17 cellular contexts compared by ENCODE assay signal in genomic region chr6:149046164-149046821, GRCh38.
DNase-seq lines count a peak whose midpoint lies in the region; ATAC-seq and TF ChIP-seq lines count a peak whose summit lies in the region.
"Had no signal": no experiment of that assay in that cellular context is flagged by ENCODE, and none has a peak within 500 bp of the region (broad histone marks: within the 10 kb centered on the region; RNA-seq: fewer than 3 reads in every experiment).

No MANE protein-coding gene starts in this region.

- peak overlapping the region; percentile 33; the same call in 1 of the 2 replicates for H3K4ac ChIP-seq in IMR-90 (ENCODE audit: low read depth, low read length)

- no peak overlapping the region for H4K91ac ChIP-seq in IMR-90 (ENCODE audit: insufficient read depth, low read depth, low read length)

- H3K4me1 ChIP-seq in IMR-90 (ENCODE audit: control insufficient read depth, insufficient read depth, low read length) (peaks cover 4% of the 10 kb centered on the region), lower lobe of right lung (no peaks in the 10 kb centered on the region)
- H3K4me1 ChIP-seq: upper lobe of left lung had no signal

- H3K27me3 Mint-ChIP-seq in activated CD8-positive, alpha-beta T cell treated with anti-CD3 and anti-CD28 coated beads for 36 hours: no peaks in the 10 kb centered on the region
- no peaks in the 10 kb centered on the region for H3K27me3 Mint-ChIP-seq in natural killer cell treated with Interleukin-12 subunit alpha and Interleukin-12 subunit beta and Interleukin-15 and Interleukin-18, amount 100 ng/mL, for 72 hours

- TF ChIP-seq RAD21 in IMR-90 (IDR thresholded peaks at IDR 0.05; ENCODE audit: low read length): no peak

- H3K56ac ChIP-seq in IMR-90 (ENCODE audit: extremely low read depth, insufficient read depth, low read length): no peak overlapping the region

- no peak overlapping the region for H4K5ac ChIP-seq in IMR-90 (ENCODE audit: low read depth, low read length)

- H2AFZ ChIP-seq in IMR-90 (replicated peaks; ENCODE audit: low read length, poor library complexity): no peak overlapping the region

- H3K9me3 Mint-ChIP-seq in activated CD8-positive, alpha-beta T cell treated with anti-CD3 and anti-CD28 coated beads for 36 hours: no peaks in the 10 kb centered on the region
- H3K9me3 Mint-ChIP-seq in natural killer cell treated with Interleukin-12 subunit alpha and Interleukin-12 subunit beta and Interleukin-15 and Interleukin-18, amount 100 ng/mL, for 72 hours: peaks cover 4% of the 10 kb centered on the region

- H3K9ac ChIP-seq in IMR-90 (ENCODE audit: low read depth, low read length): no peak overlapping the region

- no peaks in the 10 kb centered on the region for H3K36me3 Mint-ChIP-seq in activated CD8-positive, alpha-beta T cell treated with anti-CD3 and anti-CD28 coated beads for 36 hours (ENCODE audit: low read depth)
- H3K36me3 Mint-ChIP-seq in natural killer cell treated with Interleukin-12 subunit alpha and Interleukin-12 subunit beta and Interleukin-15 and Interleukin-18, amount 100 ng/mL, for 72 hours: no peaks in the 10 kb centered on the region

- no peak overlapping the region for H2AK9ac ChIP-seq in IMR-90 (replicated peaks; ENCODE audit: low read depth, low read length, poor library complexity)

- no peak overlapping the region for H3K14ac ChIP-seq in IMR-90 (replicated peaks; ENCODE audit: low read depth, low read length)

- peak overlapping the region; percentile 34; the same call in 1 of the 2 replicates for H3K18ac ChIP-seq in IMR-90 (ENCODE audit: low read depth, low read length)

- peaks cover 0 to 3% of the 10 kb centered on the region in 2 experiments; a peak in 1 of 4 replicates for H3K79me1 ChIP-seq in IMR-90 (ENCODE audit: low read depth in 1 of 2, low read length in 2 of 2)

- WGBS in IMR-90 (ENCODE audit: extremely low coverage in 2 of 2, insufficient read length in 1 of 2), 2 experiments: no CpG with 5 or more reads among the region's 6 CpGs

- H3K4me3 ChIP-seq in IMR-90 (ENCODE audit: insufficient read depth, low read depth, low read length): no peak overlapping the region
- no peak overlapping the region for H3K4me3 ChIP-seq in lower lobe of right lung
- H3K4me3 ChIP-seq: HAP-1, SJCRH30, upper lobe of left lung had no signal

- ATAC-seq in IMR-90 (ENCODE audit: low read depth): no peak
- ATAC-seq in activated CD8-positive, alpha-beta T cell treated with anti-CD3 and anti-CD28 coated beads for 36 hours: no peak
- no peak for ATAC-seq in natural killer cell treated with Interleukin-12 subunit alpha and Interleukin-12 subunit beta and Interleukin-15 and Interleukin-18, amount 100 ng/mL, for 72 hours
- no peak for ATAC-seq in HG03432 (IDR thresholded peaks at IDR 0.05; ENCODE audit: unreplicated experiment)
- no peak for ATAC-seq in lower lobe of right lung
- ATAC-seq: right cardiac atrium had no signal

- in situ Hi-C loops in IMR-90 (cut with MboI; ENCODE audit: low sequenced_read_pairs): no loop called here

- intact Hi-C loops in IMR-90 (cut with micrococcal nuclease) (no loop called here), lower lobe of right lung (cut with DNase I) (no loop called here)
- intact Hi-C loops in activated CD8-positive, alpha-beta T cell treated with anti-CD3 and anti-CD28 coated beads for 36 hours (cut with micrococcal nuclease): no loop called here

- H3K27ac ChIP-seq in IMR-90 (ENCODE audit: insufficient read depth, low read length): no peak overlapping the region
- H3K27ac ChIP-seq in lower lobe of right lung: no peak overlapping the region
- H3K27ac ChIP-seq: HL-60, SJCRH30, upper lobe of left lung had no signal

- TF ChIP-seq CTCF in IMR-90 (conservative IDR thresholded peaks at IDR 0.05; ENCODE audit: low read depth, low read length): no peak
- TF ChIP-seq CTCF in activated CD8-positive, alpha-beta T cell treated with anti-CD3 and anti-CD28 coated beads for 36 hours (IDR thresholded peaks at IDR 0.05): no peak
- TF ChIP-seq CTCF in lower lobe of right lung (IDR thresholded peaks at IDR 0.05): no peak

- dilution Hi-C loops in IMR-90 (cut with HindIII; ENCODE audit: low sequenced_read_pairs, unreplicated experiment): no loop called here

- H3K4me3 Mint-ChIP-seq in activated CD8-positive, alpha-beta T cell treated with anti-CD3 and anti-CD28 coated beads for 36 hours: no peak overlapping the region
- H3K4me3 Mint-ChIP-seq in natural killer cell treated with Interleukin-12 subunit alpha and Interleukin-12 subunit beta and Interleukin-15 and Interleukin-18, amount 100 ng/mL, for 72 hours: peak overlapping the region; percentile 73

- no peaks in the 10 kb centered on the region for H4K20me1 ChIP-seq in IMR-90 (ENCODE audit: insufficient read depth, low read length)

- H3K27ac Mint-ChIP-seq in activated CD8-positive, alpha-beta T cell treated with anti-CD3 and anti-CD28 coated beads for 36 hours: peak overlapping the region; percentile 0
- peak overlapping the region; percentile 44 to 72 for H3K27ac Mint-ChIP-seq in natural killer cell treated with Interleukin-12 subunit alpha and Interleukin-12 subunit beta and Interleukin-15 and Interleukin-18, amount 100 ng/mL, for 72 hours

- no peak overlapping the region for H3K4me2 ChIP-seq in IMR-90 (ENCODE audit: low read depth, low read length)

- H2AK5ac ChIP-seq in IMR-90 (ENCODE audit: low read depth, low read length): no peak overlapping the region

- H2BK5ac ChIP-seq in IMR-90 (ENCODE audit: low read depth, low read length, poor library complexity, severe bottlenecking): no peak overlapping the region

- peak; percentile 8 for DNase-seq in SIG-M5 treated with dmso at 0.1 percent for 504 hours (lab: John Stamatoyannopoulos, UW; ENCODE audit: unreplicated experiment)
- DNase-seq in SIG-M5 (lab: John Stamatoyannopoulos, UW): no peak
- DNase-seq in IMR-90: no peak
- no peak for DNase-seq in activated CD8-positive, alpha-beta T cell treated with anti-CD3 and anti-CD28 coated beads for 36 hours
- DNase-seq in natural killer cell treated with Interleukin-12 subunit alpha and Interleukin-12 subunit beta and Interleukin-15 and Interleukin-18, amount 100 ng/mL, for 72 hours (ENCODE audit: low spot score): no peak
- no peak for DNase-seq in lower lobe of right lung
- no peak for DNase-seq in HPDE6-E6E7 (ENCODE audit: extremely low spot score)
- DNase-seq: caudate nucleus; effector memory CD4-positive, alpha-beta T cell; NCI-H2081 treated with DMSO at 0.1 percent for 48 hours; right cardiac atrium; SJCRH30; stimulated activated CD8-positive, alpha-beta memory T cell treated with anti-CD3 and anti-CD28 coated beads, Interleukin-4, amount 100 ng/mL, for 48 hours; upper lobe of left lung had no signal

- no peak overlapping the region for H3K23ac ChIP-seq in IMR-90 (ENCODE audit: low read depth, low read length)

- H3K9me1 ChIP-seq in IMR-90 (ENCODE audit: insufficient read depth, low read length): 0 out of 2 replicates have a peak, but pooled peaks cover 2% of the 10 kb centered on the region

- peaks cover 30% of the 10 kb centered on the region for H3K4me1 Mint-ChIP-seq in activated CD8-positive, alpha-beta T cell treated with anti-CD3 and anti-CD28 coated beads for 36 hours (ENCODE audit: low read depth)
- H3K4me1 Mint-ChIP-seq in natural killer cell treated with Interleukin-12 subunit alpha and Interleukin-12 subunit beta and Interleukin-15 and Interleukin-18, amount 100 ng/mL, for 72 hours (ENCODE audit: low read depth in 2 of 2): peaks cover 15 to 20% of the 10 kb centered on the region in 2 donors

- CTCF ChIA-PET in IMR-90 (lab: Yijun Ruan, JAX): interaction anchor here (1.4 to 2.1 kb wide), 2 partner anchors 13 to 15 kb away, joined by 4 to 5 read pairs; no protein-coding TSS in a partner anchor
- CTCF ChIA-PET in activated CD8-positive, alpha-beta T cell treated with anti-CD3 and anti-CD28 coated beads for 36 hours (lab: Charles Lee): interaction anchor here (0.8 to 7.0 kb wide), 9 partner anchors 11 to 386 kb away, joined by 3 to 61 read pairs (median 6); no protein-coding TSS in a partner anchor

- H2BK15ac ChIP-seq in IMR-90 (ENCODE audit: low read depth, low read length): peak overlapping the region; percentile 92; the same call in 2 of the 3 replicates

- no TSS peak for BruUV-seq in IMR-90 (replicated peaks; lab: Mats Ljungman, UMichigan)

- H2BK20ac ChIP-seq in IMR-90 (ENCODE audit: low read depth, low read length): peak overlapping the region; percentile 53; the same call in 1 of the 2 replicates

- POLR2A ChIA-PET in IMR-90 (lab: Charles Lee; ENCODE audit: unreplicated experiment): no interaction called here
- POLR2A ChIA-PET in activated CD8-positive, alpha-beta T cell treated with anti-CD3 and anti-CD28 coated beads for 36 hours (lab: Charles Lee): interaction anchor here (0.8 to 3.4 kb wide), 4 partner anchors 10 to 20 kb away, joined by 3 to 17 read pairs (median 4); no protein-coding TSS in a partner anchor

- no peaks in the 10 kb centered on the region for H3K36me3 ChIP-seq in IMR-90 (ENCODE audit: control insufficient read depth, insufficient read depth, low read length)
- no peaks in the 10 kb centered on the region for H3K36me3 ChIP-seq in lower lobe of right lung
- H3K36me3 ChIP-seq: HAP-1, SJCRH30, upper lobe of left lung had no signal

- peak overlapping the region; percentile 20; the same call in 1 of the 2 replicates for H2BK120ac ChIP-seq in IMR-90 (ENCODE audit: low read depth, low read length)

- H4K8ac ChIP-seq in IMR-90 (ENCODE audit: low read depth in 2 of 2, low read length in 2 of 2): no peak overlapping the region

- H3K27me3 ChIP-seq in IMR-90 (ENCODE audit: control insufficient read depth, insufficient read depth, low read length) (no peaks in the 10 kb centered on the region), lower lobe of right lung (ENCODE audit: low read depth) (no peaks in the 10 kb centered on the region)
- H3K27me3 ChIP-seq: SJCRH30, upper lobe of left lung had no signal

- H3K9me3 ChIP-seq in IMR-90 (ENCODE audit: control insufficient read depth, insufficient read depth, low read length): no peaks in the 10 kb centered on the region
- H3K9me3 ChIP-seq in lower lobe of right lung: no peaks in the 10 kb centered on the region
- H3K9me3 ChIP-seq: HAP-1, SJCRH30, upper lobe of left lung had no signal

- TF ChIP-seq POLR2A in IMR-90 (IDR thresholded peaks at IDR 0.05; ENCODE audit: low read depth, low read length): no peak

TF ChIP-seq in IMR-90, 13 proteins besides CTCF, POLR2A, EP300 and RAD21 (continues in another document):
- TF ChIP-seq SMC3 (IDR thresholded peaks at IDR 0.05; ENCODE audit: low read depth, low read length) (no peak), RFX5 (IDR thresholded peaks at IDR 0.05; ENCODE audit: low read depth, low read length) (no peak), FOS (IDR thresholded peaks at IDR 0.05; ENCODE audit: low read depth, low read length) (no peak), BHLHE40 (IDR thresholded peaks at IDR 0.05; ENCODE audit: low read depth, low read length) (no peak)
- TF ChIP-seq, protein P1, sequence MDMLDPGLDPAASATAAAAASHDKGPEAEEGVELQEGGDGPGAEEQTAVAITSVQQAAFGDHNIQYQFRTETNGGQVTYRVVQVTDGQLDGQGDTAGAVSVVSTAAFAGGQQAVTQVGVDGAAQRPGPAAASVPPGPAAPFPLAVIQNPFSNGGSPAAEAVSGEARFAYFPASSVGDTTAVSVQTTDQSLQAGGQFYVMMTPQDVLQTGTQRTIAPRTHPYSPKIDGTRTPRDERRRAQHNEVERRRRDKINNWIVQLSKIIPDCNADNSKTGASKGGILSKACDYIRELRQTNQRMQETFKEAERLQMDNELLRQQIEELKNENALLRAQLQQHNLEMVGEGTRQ (IDR thresholded peaks at IDR 0.05; ENCODE audit: low read depth, low read length): no peak
